Comparison of ENCODE assay signal across 23 cellular contexts in genomic region chr21:45117314-45117713, GRCh38.
"Had no signal": no experiment of that assay in that cellular context is flagged by ENCODE, and none has a peak within 500 bp of the region (broad histone marks: within the 10 kb centered on the region; RNA-seq: fewer than 3 reads in every experiment).

No MANE protein-coding gene starts in this region.

- H3K9me3 ChIP-seq: colonic mucosa, esophagus muscularis mucosa, gastroesophageal sphincter, left lung, lower lobe of right lung, mucosa of descending colon had no signal

- H3K27me3 ChIP-seq: colonic mucosa, esophagus muscularis mucosa, foreskin keratinocyte, gastroesophageal sphincter, heart left ventricle, hepatocyte, left lung had no signal

- H3K4me2 ChIP-seq: hepatocyte had no signal

- DNase-seq: colonic mucosa; cortex of kidney; effector CD8-positive, alpha-beta T cell; effector memory CD8-positive, alpha-beta T cell; endodermal cell; foreskin keratinocyte; heart left ventricle; hypothalamus; immature natural killer cell; islet precursor cell; kidney; left cardiac atrium; left lung; left ventricle myocardium superior; lower lobe of right lung; mesenchymal stem cell; mucosa of descending colon; naive thymus-derived CD8-positive, alpha-beta T cell had no signal

- H3K27me3 Mint-ChIP-seq: effector memory CD8-positive, alpha-beta T cell; naive thymus-derived CD8-positive, alpha-beta T cell had no signal

- H3K27ac Mint-ChIP-seq: dendritic cell treated with granulocyte-macrophage colony-stimulating factor and Interleukin-4, amounts not matched to agents 40 ng/mL and 50 ng/mL, for 4 days; effector memory CD8-positive, alpha-beta T cell; endodermal cell; immature natural killer cell; mesothelial cell of epicardium had no signal

- H3K4me3 ChIP-seq: colonic mucosa, esophagus muscularis mucosa, gastroesophageal sphincter, heart left ventricle, hepatocyte, left lung, lower lobe of right lung, mucosa of descending colon had no signal

- H3K9me3 Mint-ChIP-seq: effector memory CD8-positive, alpha-beta T cell; endodermal cell; immature natural killer cell; naive thymus-derived CD8-positive, alpha-beta T cell had no signal

- H2AFZ ChIP-seq: hepatocyte had no signal

- H3K4me1 ChIP-seq: colonic mucosa, foreskin keratinocyte had no signal

- H3K36me3 ChIP-seq: colonic mucosa, left lung, lower lobe of right lung had no signal

- H3K27ac ChIP-seq: colonic mucosa, foreskin keratinocyte, heart left ventricle, hepatocyte, left lung, lower lobe of right lung had no signal

- H3K4me3 Mint-ChIP-seq: dendritic cell treated with granulocyte-macrophage colony-stimulating factor and Interleukin-4, amounts not matched to agents 40 ng/mL and 50 ng/mL, for 4 days; effector memory CD8-positive, alpha-beta T cell; endodermal cell; immature natural killer cell; mesothelial cell of epicardium had no signal

- ATAC-seq: effector memory CD8-positive, alpha-beta T cell; foreskin keratinocyte; gastroesophageal sphincter; heart left ventricle; left cardiac atrium; left lung; left ventricle myocardium superior; lower lobe of right lung; mucosa of descending colon had no signal
